In the genomic region with DNA sequence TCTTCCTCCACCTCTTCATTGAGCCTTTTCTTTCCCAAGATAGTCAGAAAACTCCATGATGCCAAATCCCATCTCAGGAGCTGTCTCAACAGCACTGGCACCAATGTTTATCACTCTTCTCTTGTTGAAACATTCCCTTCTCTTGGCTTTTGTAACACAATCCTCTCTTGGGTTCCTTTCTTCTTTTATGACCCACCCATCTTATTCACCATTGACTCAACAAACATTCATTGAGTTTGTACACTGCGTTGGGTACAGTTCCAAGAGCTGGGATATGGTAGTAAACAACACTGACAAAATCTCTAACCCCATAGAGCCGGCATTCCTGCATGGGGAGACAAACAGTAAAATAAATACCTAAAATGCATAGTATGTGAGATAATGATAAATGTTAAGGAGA, we compare ENCODE assay signal across 33 cellular contexts.
"Had no signal": no experiment of that assay in that cellular context is flagged by ENCODE, and none has a peak within 500 bp of the region (broad histone marks: within the 10 kb centered on the region; RNA-seq: fewer than 3 reads in every experiment).

No MANE protein-coding gene starts in this region.

- H3K36me3 ChIP-seq: brain microvascular endothelial cell, cardiac muscle cell, WERI-Rb-1 had no signal

- ATAC-seq: activated T-cell treated with anti-CD3 and anti-CD28 coated beads, Interleukin-2, amount 50 U/mL, for 72 hours; activated T-helper 17 cell treated with anti-CD3 and anti-CD28 coated beads, Interleukin-2, amount 50 U/mL, for 72 hours; Right ventricle myocardium inferior had no signal

- H3K27me3 ChIP-seq: brain microvascular endothelial cell, cardiac muscle cell had no signal

- H2AFZ ChIP-seq: PC-9 had no signal

- DNase-seq: activated CD4-positive, alpha-beta memory T cell treated with anti-CD3 and anti-CD28 coated beads, Interleukin-2, amount 10 ng/mL, durations not matched to agents 7 days and 5 days; activated CD4-positive, alpha-beta T cell treated with anti-CD3 and anti-CD28 coated beads for 1 hour; activated CD4-positive, alpha-beta T cell treated with anti-CD3 and anti-CD28 coated beads for 48 hours; activated CD4-positive, CD25-positive, alpha-beta regulatory T cell; activated effector memory CD4-positive, alpha-beta T cell treated with anti-CD3 and anti-CD28 coated beads, Interleukin-2, amount 50 U/mL, for 16 hours; activated naive CD4-positive, alpha-beta T cell; activated naive CD4-positive, alpha-beta T cell treated with anti-CD3 and anti-CD28 coated beads, Interleukin-2, amount 50 U/mL, for 16 hours; activated naive CD8-positive, alpha-beta T cell treated with anti-CD3 and anti-CD28 coated beads for 36 hours; activated T-cell treated with anti-CD3 and anti-CD28 coated beads, Interleukin-2, amount 50 U/mL, for 1 hour; activated T-cell treated with anti-CD3 and anti-CD28 coated beads, Interleukin-2, amount 50 U/mL, for 72 hours; amniotic stem cell; aorta; brain microvascular endothelial cell; Kasumi-1; KG1; MM.1S; MV-4-11; NCI-H1092; NCI-H1436 treated with DMSO at 0.1 percent for 48 hours; NCI-H1694 treated with DMSO at 0.1 percent for 48 hours; NCI-H2029; NCI-H345; NCI-H524 treated with DMSO at 0.1 percent for 48 hours; PC-9; SW 1271; T-helper 1 cell; T-helper 2 cell; T-helper 9 cell; WERI-Rb-1 had no signal

- H3K4me2 ChIP-seq: PC-9 had no signal

- H3K27ac ChIP-seq: brain microvascular endothelial cell, cardiac muscle cell, PC-9, RWPE1, WERI-Rb-1 had no signal

- H3K4me3 ChIP-seq: cardiac muscle cell, PC-9 had no signal
